ENCODE assay signal across 21 cellular contexts in the genomic region with DNA sequence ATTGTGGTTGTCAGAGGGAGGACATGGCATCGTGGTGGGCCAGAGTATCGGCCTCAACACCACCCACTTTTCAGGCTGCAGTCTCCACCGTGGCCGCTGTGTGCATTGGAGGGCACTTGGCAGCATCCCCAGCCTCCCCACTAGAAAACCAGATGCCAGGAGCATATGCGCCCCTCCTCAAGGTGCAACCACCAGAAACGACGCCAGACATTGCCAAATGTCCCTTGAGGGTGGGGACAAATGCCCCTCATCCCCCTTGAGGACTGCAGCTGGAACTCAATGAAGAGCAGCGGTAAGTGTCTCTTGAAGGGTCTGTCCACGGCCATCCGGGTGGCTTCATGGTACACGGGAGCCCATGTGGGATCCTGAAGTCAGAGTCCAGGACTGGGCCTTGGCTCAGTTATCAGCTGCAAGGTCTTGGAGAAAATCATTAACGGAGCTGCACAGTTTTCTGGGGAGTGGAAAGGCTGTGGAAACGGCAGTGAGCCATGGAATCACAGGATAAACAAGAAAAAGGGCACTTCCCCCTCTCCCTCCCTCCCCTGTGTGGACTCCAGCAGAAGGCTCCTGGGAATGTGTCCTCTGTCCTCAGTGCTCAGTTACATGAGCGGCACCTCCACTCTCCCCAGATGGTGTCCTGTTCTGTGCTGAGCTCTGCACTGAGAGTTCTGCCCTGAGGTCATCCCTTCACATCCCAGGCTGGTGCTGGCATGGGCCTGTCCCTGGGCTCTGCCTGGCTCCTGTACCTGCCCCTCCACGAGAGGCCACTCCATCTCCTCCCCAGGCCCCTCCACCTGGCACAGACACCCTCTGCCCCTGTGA.
"Had no signal": no experiment of that assay in that cellular context is flagged by ENCODE, and none has a peak within 500 bp of the region (broad histone marks: within the 10 kb centered on the region; RNA-seq: fewer than 3 reads in every experiment).

No MANE protein-coding gene starts in this region.

- H3K27me3 ChIP-seq: gastroesophageal sphincter, upper lobe of right lung had no signal

- H3K36me3 ChIP-seq: gastroesophageal sphincter, heart left ventricle, prostate gland, upper lobe of right lung had no signal

- H3K9me3 ChIP-seq: gastroesophageal sphincter, heart left ventricle, prostate gland, upper lobe of right lung had no signal

- H3K4me1 ChIP-seq: prostate gland had no signal

- H3K27ac Mint-ChIP-seq: activated CD4-positive, alpha-beta memory T cell treated with anti-CD3 and anti-CD28 coated beads, Interleukin-2, amount 10 ng/mL, durations not matched to agents 7 days and 5 days; activated CD4-positive, alpha-beta T cell treated with anti-CD3 and anti-CD28 coated beads, Interleukin-2, amount 10 ng/mL, durations not matched to agents 24 days and 14 days; activated naive CD4-positive, alpha-beta T cell treated with anti-CD3 and anti-CD28 coated beads, Interleukin-2, amount 10 ng/mL, durations not matched to agents 7 days and 5 days; activated T-cell treated with anti-CD3 and anti-CD28 coated beads, Interleukin-2, amount 50 U/mL, for 72 hours; mesothelial cell of epicardium; natural killer cell had no signal

- H3K4me3 ChIP-seq: coronary artery, gastroesophageal sphincter, heart left ventricle, prostate gland, upper lobe of right lung had no signal

- H3K4me3 Mint-ChIP-seq: activated CD4-positive, alpha-beta memory T cell treated with anti-CD3 and anti-CD28 coated beads, Interleukin-2, amount 10 ng/mL, durations not matched to agents 7 days and 5 days; activated CD4-positive, alpha-beta T cell treated with anti-CD3 and anti-CD28 coated beads, Interleukin-2, amount 10 ng/mL, durations not matched to agents 24 days and 14 days; activated naive CD4-positive, alpha-beta T cell treated with anti-CD3 and anti-CD28 coated beads, Interleukin-2, amount 10 ng/mL, durations not matched to agents 7 days and 5 days; activated T-cell treated with anti-CD3 and anti-CD28 coated beads, Interleukin-2, amount 50 U/mL, for 72 hours; mesothelial cell of epicardium; natural killer cell had no signal

- ATAC-seq: activated CD4-positive, CD25-positive, alpha-beta regulatory T cell treated with anti-CD3 and anti-CD28 coated beads, Interleukin-2, amount 50 U/mL, for 24 hours; activated T-cell treated with anti-CD3 and anti-CD28 coated beads, Interleukin-2, amount 50 U/mL, for 72 hours; gastroesophageal sphincter; heart left ventricle; left lobe of liver; natural killer cell; upper lobe of right lung had no signal

- H3K27ac ChIP-seq: coronary artery, epithelial cell of prostate, gastroesophageal sphincter, heart left ventricle, prostate gland, upper lobe of right lung, VCaP had no signal

- H3K9me3 Mint-ChIP-seq: activated CD4-positive, alpha-beta memory T cell treated with anti-CD3 and anti-CD28 coated beads, Interleukin-2, amount 10 ng/mL, durations not matched to agents 7 days and 5 days; activated CD4-positive, alpha-beta T cell treated with anti-CD3 and anti-CD28 coated beads, Interleukin-2, amount 10 ng/mL, durations not matched to agents 24 days and 14 days; activated naive CD4-positive, alpha-beta T cell treated with anti-CD3 and anti-CD28 coated beads, Interleukin-2, amount 10 ng/mL, durations not matched to agents 7 days and 5 days; activated T-cell treated with anti-CD3 and anti-CD28 coated beads, Interleukin-2, amount 50 U/mL, for 72 hours; mesothelial cell of epicardium; natural killer cell had no signal

- H3K36me3 Mint-ChIP-seq: activated naive CD4-positive, alpha-beta T cell treated with anti-CD3 and anti-CD28 coated beads, Interleukin-2, amount 10 ng/mL, durations not matched to agents 7 days and 5 days; mesothelial cell of epicardium; natural killer cell had no signal

- H3K4me1 Mint-ChIP-seq: activated CD4-positive, alpha-beta memory T cell treated with anti-CD3 and anti-CD28 coated beads, Interleukin-2, amount 10 ng/mL, durations not matched to agents 7 days and 5 days; activated CD4-positive, alpha-beta T cell treated with anti-CD3 and anti-CD28 coated beads, Interleukin-2, amount 10 ng/mL, durations not matched to agents 24 days and 14 days; activated naive CD4-positive, alpha-beta T cell treated with anti-CD3 and anti-CD28 coated beads, Interleukin-2, amount 10 ng/mL, durations not matched to agents 7 days and 5 days had no signal

- H3K27me3 Mint-ChIP-seq: activated CD4-positive, alpha-beta memory T cell treated with anti-CD3 and anti-CD28 coated beads, Interleukin-2, amount 10 ng/mL, durations not matched to agents 7 days and 5 days; activated CD4-positive, alpha-beta T cell treated with anti-CD3 and anti-CD28 coated beads, Interleukin-2, amount 10 ng/mL, durations not matched to agents 24 days and 14 days had no signal

- DNase-seq: activated CD4-positive, alpha-beta memory T cell treated with anti-CD3 and anti-CD28 coated beads, Interleukin-2, amount 10 ng/mL, durations not matched to agents 7 days and 5 days; activated CD4-positive, alpha-beta T cell treated with anti-CD3 and anti-CD28 coated beads, Interleukin-2, amount 10 ng/mL, durations not matched to agents 24 days and 14 days; activated effector memory CD4-positive, alpha-beta T cell treated with anti-CD3 and anti-CD28 coated beads, Interleukin-2, amount 50 U/mL, for 16 hours; activated naive CD4-positive, alpha-beta T cell treated with anti-CD3 and anti-CD28 coated beads, Interleukin-2, amount 10 ng/mL, durations not matched to agents 7 days and 5 days; activated T-cell treated with anti-CD3 and anti-CD28 coated beads, Interleukin-2, amount 50 U/mL, for 72 hours; amygdala; cerebellar nuclear complex; heart left ventricle; natural killer cell; stimulated activated CD4-positive, alpha-beta T cell treated with anti-CD3 and anti-CD28 coated beads, Interleukin-4, amount 100 ng/mL, for 1 hour; stimulated activated naive CD4-positive, alpha-beta T cell; T-helper 2 cell; upper lobe of right lung had no signal
